In the genomic region with DNA sequence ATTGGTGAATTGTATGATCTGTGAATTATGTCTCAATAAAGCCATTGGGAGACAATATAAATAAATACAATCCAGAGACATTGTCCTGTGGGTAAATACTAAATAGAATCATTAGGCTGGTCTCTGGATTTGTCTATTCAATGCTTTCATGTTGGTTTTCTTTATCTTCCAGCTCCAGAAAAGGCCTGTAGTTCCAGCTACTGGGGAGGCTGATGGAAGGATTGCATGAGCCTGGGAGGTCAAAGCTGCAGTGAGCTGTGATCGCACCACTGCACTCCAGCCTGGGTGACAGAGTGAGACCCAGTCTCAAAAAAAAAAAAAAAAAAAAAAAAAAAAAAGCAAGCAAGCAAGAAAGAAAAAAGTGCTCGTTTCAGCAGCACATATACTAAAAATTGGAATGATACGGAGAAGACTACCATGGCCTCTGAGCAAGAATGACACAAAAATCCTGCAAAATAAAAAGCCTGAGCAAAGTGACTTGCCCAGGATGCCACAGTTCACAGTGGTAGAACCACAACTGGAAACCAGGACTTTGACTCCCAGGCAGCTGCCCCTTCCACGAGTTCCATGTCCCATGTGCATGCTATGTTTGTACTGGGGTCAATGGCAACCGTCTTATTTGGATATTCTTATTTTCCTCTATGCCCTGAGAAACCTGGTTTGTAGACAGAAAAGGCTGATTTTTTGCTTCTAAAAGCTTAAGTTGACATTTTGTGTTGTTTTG, we compare ENCODE assay signal across 13 cellular contexts. TPM values are rescaled to one million over a fixed set of nuclear protein-coding genes. Genes with fewer than 3 reads are reported as not detected.
A peak's percentile ranks its signal among the peaks of the same experiment; 100 is the strongest.
DNase-seq lines count a peak whose midpoint lies in the region; ATAC-seq and TF ChIP-seq lines count a peak whose summit lies in the region.
"Had no signal": no experiment of that assay in that cellular context is flagged by ENCODE, and none has a peak within 500 bp of the region (broad histone marks: within the 10 kb centered on the region; RNA-seq: fewer than 3 reads in every experiment).

No MANE protein-coding gene starts in this region.

- H3K36me3 ChIP-seq in Loucy (ENCODE audit: insufficient read depth, low read length) (no peaks in the 10 kb centered on the region), osteoblast (ENCODE audit: insufficient read depth, low read length) (no peaks in the 10 kb centered on the region)
- H3K36me3 ChIP-seq: upper lobe of left lung had no signal

- no peak overlapping the region for H3K9ac ChIP-seq in Loucy (ENCODE audit: low read depth, low read length, poor library complexity, severe bottlenecking)

- H3K27ac ChIP-seq in osteoblast (ENCODE audit: low read depth, low read length) = peak overlapping the region; percentile 67
- H3K27ac ChIP-seq: upper lobe of left lung had no signal

- H3K9me3 ChIP-seq in Loucy (ENCODE audit: insufficient read depth, low read depth, low read length) = no peaks in the 10 kb centered on the region
- no peaks in the 10 kb centered on the region for H3K9me3 ChIP-seq in osteoblast (ENCODE audit: low read depth, low read length)
- H3K9me3 ChIP-seq: upper lobe of left lung had no signal

- H3K79me2 ChIP-seq in Loucy (ENCODE audit: insufficient read depth, low read length) (no peaks in the 10 kb centered on the region), osteoblast (ENCODE audit: insufficient read depth, low read length) (no peaks in the 10 kb centered on the region)

- no peaks in the 10 kb centered on the region for H3F3A ChIP-seq in Loucy (ENCODE audit: low read depth)

- H3K27me3 ChIP-seq in Loucy (ENCODE audit: insufficient read depth, low read length, poor library complexity, severe bottlenecking) (no peaks in the 10 kb centered on the region), osteoblast (ENCODE audit: insufficient read depth, low read length) (peaks cover 6% of the 10 kb centered on the region)
- H3K27me3 ChIP-seq: upper lobe of left lung had no signal

- H3K4me2 ChIP-seq in Loucy (ENCODE audit: low read depth, low read length, poor library complexity, severe bottlenecking) = peak overlapping the region; percentile 38
- peak overlapping the region; percentile 47 for H3K4me2 ChIP-seq in osteoblast (ENCODE audit: insufficient read depth, low read length)

- peak overlapping the region; percentile 70 for H2AFZ ChIP-seq in Loucy (ENCODE audit: low read length)
- H2AFZ ChIP-seq in osteoblast (ENCODE audit: low read length) = peak overlapping the region; percentile 82

- H3K4me3 ChIP-seq in Loucy (ENCODE audit: low read length, poor library complexity, severe bottlenecking) (no peak overlapping the region), osteoblast (ENCODE audit: insufficient read depth, low read length) (no peak overlapping the region)
- H3K4me3 ChIP-seq: upper lobe of left lung had no signal

- H4K20me1 ChIP-seq in Loucy (ENCODE audit: insufficient read depth, low read length, poor library complexity, severe bottlenecking) (no peaks in the 10 kb centered on the region), osteoblast (ENCODE audit: insufficient read depth, low read length) (no peaks in the 10 kb centered on the region)

- DNase-seq in osteoblast (ENCODE audit: insufficient read length, low spot score, missing footprints) (no peak), SW480 (ENCODE audit: low spot score) (no peak), NCI-H1930 (lab: John Stamatoyannopoulos, UW) (no peak), HPDE6-E6E7 (ENCODE audit: extremely low spot score) (no peak), GDM1 (lab: John Stamatoyannopoulos, UW) (no peak)
- DNase-seq: activated T-cell treated with anti-CD3 and anti-CD28 coated beads, Interleukin-2, amount 50 U/mL, for 24 hours; naive thymus-derived CD4-positive, alpha-beta T cell; NCI-H226; stimulated activated CD4-positive, alpha-beta T cell treated with anti-CD3 and anti-CD28 coated beads, Interleukin-4, amount 100 ng/mL, for 4 hours; upper lobe of left lung had no signal

- TF ChIP-seq CTCF in Loucy (conservative IDR thresholded peaks at IDR 0.05; ENCODE audit: low read length) = no peak
- TF ChIP-seq CTCF in osteoblast (IDR thresholded peaks at IDR 0.05; ENCODE audit: extremely low read depth, low read depth, low read length) = no peak

- peaks cover 20% of the 10 kb centered on the region for H3K4me1 ChIP-seq in Loucy (ENCODE audit: insufficient read depth, low read length, poor library complexity, severe bottlenecking)
- peaks cover 24% of the 10 kb centered on the region for H3K4me1 ChIP-seq in osteoblast (ENCODE audit: insufficient read depth, low read length)

- no peaks in the 10 kb centered on the region for H3K9me2 ChIP-seq in Loucy (replicated peaks; ENCODE audit: low read depth, low read length)

- ATAC-seq in GM18861 (IDR thresholded peaks at IDR 0.05; ENCODE audit: unreplicated experiment) (peak; percentile 11), HG02642 (IDR thresholded peaks at IDR 0.05; ENCODE audit: poor library complexity, unreplicated experiment) (peak; percentile 22)

RNA-seq across cellular contexts. Expression of gene GMPR, which starts 33.6 kb away (rescaled TPM):
- total RNA-seq in osteoblast = 6.5 and 7.4 TPM in 2 replicates
